In the genomic region with DNA sequence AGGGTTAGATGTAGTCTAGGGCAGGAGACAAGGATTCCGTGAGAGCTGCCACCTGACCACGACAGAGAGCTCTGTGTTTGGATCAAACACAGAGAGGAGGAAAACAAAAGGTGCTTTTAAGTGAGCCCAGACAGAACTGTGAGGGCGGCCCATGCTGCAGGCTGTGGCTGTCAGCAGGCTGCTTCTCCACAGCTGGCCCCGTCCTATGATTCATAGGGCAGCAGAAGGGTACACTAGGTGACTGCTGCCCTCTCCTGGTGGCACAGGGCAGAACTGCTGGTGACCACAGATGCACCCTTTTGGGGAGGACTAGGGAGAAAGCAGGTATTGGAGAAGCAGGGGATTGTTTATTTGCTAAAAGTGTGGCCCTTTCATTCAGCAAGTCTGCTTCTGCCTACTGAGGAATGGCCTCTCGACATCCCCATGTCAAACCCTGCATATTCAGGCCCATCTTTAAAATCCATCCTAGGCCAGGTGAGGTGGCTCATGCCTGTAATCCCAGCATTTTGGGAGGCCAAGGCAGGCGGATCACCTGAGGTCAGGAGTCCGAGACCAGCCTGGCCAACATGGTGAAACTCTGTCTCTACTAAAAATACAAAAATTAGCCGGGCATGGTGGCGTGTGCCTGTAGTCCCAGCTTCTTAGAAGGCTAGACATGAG, we compare ENCODE assay signal across 8 cellular contexts.
DNase-seq lines count a peak whose midpoint lies in the region; ATAC-seq and TF ChIP-seq lines count a peak whose summit lies in the region.
"Not testable (repeated sequence)": the region's sequence is repeated elsewhere in the genome, so short reads cannot be mapped to it uniquely, and the experiment has no call there.

No MANE protein-coding gene starts in this region.

- H3K4me1 ChIP-seq in left lung (peaks cover 4 to 18% of the 10 kb centered on the region in 2 donors), spleen (peaks cover 0 to 45% (median 25%) of the 10 kb centered on the region in 6 donors), upper lobe of right lung (peaks cover 12% of the 10 kb centered on the region)

- not testable (repeated sequence) for H3K4me3 ChIP-seq in left lung, spleen, upper lobe of right lung

- WGBS in spleen, 5 donors = 62 to 73% (median 69%) methylated on average over 9 of the region's 9 CpGs

- H3K36me3 ChIP-seq in left lung (peaks cover 0 to 42% of the 10 kb centered on the region in 2 donors), spleen (peaks cover 0 to 74% (median 18%) of the 10 kb centered on the region in 6 donors)
- H3K36me3 ChIP-seq in upper lobe of right lung = not testable (repeated sequence)

- H3K27ac ChIP-seq in left lung, spleen, upper lobe of right lung: not testable (repeated sequence)

- not testable (repeated sequence) for H3K27me3 ChIP-seq in left lung; spleen (replicated peaks in 1 of 7); upper lobe of right lung

- DNase-seq in NCI-H1694 (lab: John Stamatoyannopoulos, UW) = peak; percentile 30
- peak; percentile 33 to 70 (median 47) for DNase-seq in T-helper 1 cell
- peak; percentile 56 for DNase-seq in activated effector memory CD4-positive, alpha-beta T cell treated with Interleukin-2 at 50 U/mL for 16 hours
- DNase-seq in epidermal melanocyte (ENCODE audit: insufficient read length, low spot score) = peak; percentile 51
- peak; percentile 80 to 86 for DNase-seq in left lung
- peak; percentile 81 for DNase-seq in spleen
- peak; percentile 83 for DNase-seq in upper lobe of right lung

- intact Hi-C loops in left lung (cut with DNase I) = loop anchor here in 1 of 2 donors (5.0 kb wide), 1 partner anchor 132 kb away; no protein-coding TSS in a partner anchor
- intact Hi-C loops in spleen (cut with DNase I; ENCODE audit: low total_unique reads) = loop anchor here (10.0 kb wide), 1 partner anchor 135 kb away; no protein-coding TSS in a partner anchor
- intact Hi-C loops in upper lobe of right lung (cut with DNase I) = loop anchor here (10.0 kb wide), 1 partner anchor 135 kb away; no protein-coding TSS in a partner anchor

- TF ChIP-seq CTCF in GM12872 (IDR thresholded peaks at IDR 0.05; ENCODE audit: insufficient read depth, low read depth, low read length) (peak; percentile 55), left lung (IDR thresholded peaks at IDR 0.05) (peak; percentile 68 to 86), spleen (IDR thresholded peaks at IDR 0.05 in 8 of 11, conservative IDR thresholded peaks at IDR 0.05 in 3 of 11) (peak; percentile 39 to 89 (median 75)), upper lobe of right lung (IDR thresholded peaks at IDR 0.05) (peak; percentile 85)

- TF ChIP-seq POLR2A in spleen (IDR thresholded peaks at IDR 0.05) = not testable (repeated sequence)

- ATAC-seq in left lung (peak; percentile 58), upper lobe of right lung (peak; percentile 54)

- not testable (repeated sequence) for H3K9me3 ChIP-seq in left lung, spleen, upper lobe of right lung

Comparison
In these comparisons a context has a peak if more than half of its experiments do, and no peak if none do; other contexts are left out.
1. DNase-seq: peak in every context shown above with its lines; median percentile 83 in left lung; 83 in upper lobe of right lung; 81 in spleen; 56 in activated effector memory CD4-positive, alpha-beta T cell treated with Interleukin-2 at 50 U/mL for 16 hours; 51 in epidermal melanocyte; 47 in T-helper 1 cell; 30 in NCI-H1694.